2 cellular contexts compared by ENCODE assay signal in genomic region chr11:123191939-123192338, GRCh38.
TF ChIP-seq lines count a peak whose summit lies in the region.

No MANE protein-coding gene starts in this region.

TF ChIP-seq in SK-N-SH, 30 proteins besides CTCF, POLR2A, EP300 and RAD21 (continued from another document):
- TF ChIP-seq TAF1 (IDR thresholded peaks at IDR 0.05; ENCODE audit: borderline replicate concordance, low read depth, low read length) (no peak), RCOR1 (IDR thresholded peaks at IDR 0.05; ENCODE audit: low read length) (no peak), SMC3 (IDR thresholded peaks at IDR 0.05; ENCODE audit: low read depth, low read length) (no peak), GABPA (IDR thresholded peaks at IDR 0.05; ENCODE audit: low read depth) (no peak), JUND (IDR thresholded peaks at IDR 0.05) (no peak), USF2 (IDR thresholded peaks at IDR 0.05; ENCODE audit: borderline replicate concordance, low read depth, low read length) (no peak), MEF2A (IDR thresholded peaks at IDR 0.05; ENCODE audit: borderline replicate concordance, low read depth) (no peak), FOXM1 (IDR thresholded peaks at IDR 0.05; ENCODE audit: low read depth) (no peak)
TF ChIP-seq in SK-N-SH: peak in this region for 0.

TF ChIP-seq in SK-N-SH treated with all-trans-retinoic acid at 6 μM for 48 hours, 23 proteins besides CTCF, POLR2A, EP300 and RAD21 (continued from another document):
- TF ChIP-seq POU6F1 (CRISPR knock-in tag; IDR thresholded peaks at IDR 0.05; ENCODE audit: borderline replicate concordance, low read depth) (no peak), TOX (CRISPR knock-in tag; IDR thresholded peaks at IDR 0.05; ENCODE audit: borderline replicate concordance) (no peak), ISL1 (CRISPR knock-in tag; IDR thresholded peaks at IDR 0.05) (no peak), ZC3H10 (CRISPR knock-in tag; IDR thresholded peaks at IDR 0.05) (no peak), OSR1 (CRISPR knock-in tag; IDR thresholded peaks at IDR 0.05) (no peak)
